In the genomic region with DNA sequence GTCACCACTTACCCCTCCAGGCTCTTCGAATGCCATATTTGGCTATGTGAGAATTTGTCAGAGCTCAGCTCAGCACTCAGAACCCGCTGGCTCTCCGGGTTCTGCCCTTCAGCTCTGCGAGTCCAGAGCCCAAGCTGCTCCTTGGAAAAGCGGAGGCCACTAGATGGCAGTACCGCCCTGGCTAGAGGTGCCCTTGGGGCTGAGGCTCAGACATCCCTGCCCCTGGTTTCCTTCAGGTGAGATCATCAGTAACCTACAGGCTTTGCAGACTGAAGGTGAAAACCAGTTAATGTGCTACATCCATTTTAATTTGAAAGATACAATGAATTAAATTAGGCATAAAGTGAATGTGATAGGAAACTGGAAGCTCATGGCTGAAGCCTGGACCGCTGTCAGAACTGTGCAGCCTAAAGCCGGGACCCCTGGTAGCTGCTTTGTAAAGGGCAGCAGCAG, we compare ENCODE assay signal across 7 cellular contexts.
DNase-seq lines count a peak whose midpoint lies in the region; ATAC-seq and TF ChIP-seq lines count a peak whose summit lies in the region.

No MANE protein-coding gene starts in this region.

- H3K4me3 ChIP-seq in esophagus muscularis mucosa, result no peak overlapping the region

- H3K27ac Mint-ChIP-seq in natural killer cell treated with Interleukin-12 subunit alpha and Interleukin-12 subunit beta and Interleukin-15 and Interleukin-18, amount 100 ng/mL, for 72 hours, result no peak overlapping the region

- H3K9me3 ChIP-seq in esophagus muscularis mucosa, result no peaks in the 10 kb centered on the region

- H3K36me3 ChIP-seq in esophagus muscularis mucosa, result peaks cover 0 to 19% (median 8%) of the 10 kb centered on the region in 4 donors

- peak; percentile 3 for DNase-seq in NCI-H82 treated with DMSO at 0.1 percent for 48 hours (lab: John Stamatoyannopoulos, UW; ENCODE audit: unreplicated experiment)
- peak; percentile 36 for DNase-seq in activated T-cell treated with anti-CD3 and anti-CD28 coated beads for 4 hours
- DNase-seq in esophagus muscularis mucosa (ENCODE audit: extremely low spot score), result no peak
- no peak for DNase-seq in natural killer cell treated with Interleukin-12 subunit alpha and Interleukin-12 subunit beta and Interleukin-15 and Interleukin-18, amount 100 ng/mL, for 72 hours (ENCODE audit: low spot score)
- DNase-seq in stromal cell of bone marrow (ENCODE audit: low read depth), result peak; percentile 32

- TF ChIP-seq EP300 in esophagus muscularis mucosa (IDR thresholded peaks at IDR 0.05), result no peak

- H3K4me1 ChIP-seq in esophagus muscularis mucosa, result peaks cover 0 to 7% (median 0%) of the 10 kb centered on the region in 4 donors

- no peaks in the 10 kb centered on the region for H3K27me3 Mint-ChIP-seq in natural killer cell treated with Interleukin-12 subunit alpha and Interleukin-12 subunit beta and Interleukin-15 and Interleukin-18, amount 100 ng/mL, for 72 hours

- TF ChIP-seq CTCF in GM12872 (IDR thresholded peaks at IDR 0.05; ENCODE audit: insufficient read depth, low read depth, low read length) (peak; percentile 88), esophagus muscularis mucosa (IDR thresholded peaks at IDR 0.05) (peak; percentile 73 to 88 (median 74))

- intact Hi-C loops in esophagus muscularis mucosa (cut with DNase I), result no loop called here

- 30% methylated on average over 8 of the region's 8 CpGs for WGBS in esophagus muscularis mucosa

- H3K4me3 Mint-ChIP-seq in natural killer cell treated with Interleukin-12 subunit alpha and Interleukin-12 subunit beta and Interleukin-15 and Interleukin-18, amount 100 ng/mL, for 72 hours, result no peak overlapping the region

- no peak overlapping the region for H3K27ac ChIP-seq in esophagus muscularis mucosa (replicated peaks in 1 of 4)

- H3K9me3 Mint-ChIP-seq in natural killer cell treated with Interleukin-12 subunit alpha and Interleukin-12 subunit beta and Interleukin-15 and Interleukin-18, amount 100 ng/mL, for 72 hours, result no peaks in the 10 kb centered on the region

- H3K4me1 Mint-ChIP-seq in natural killer cell treated with Interleukin-12 subunit alpha and Interleukin-12 subunit beta and Interleukin-15 and Interleukin-18, amount 100 ng/mL, for 72 hours (ENCODE audit: low read depth in 2 of 2), result no peaks in the 10 kb centered on the region

- no peaks in the 10 kb centered on the region for H3K27me3 ChIP-seq in esophagus muscularis mucosa

- H3K36me3 Mint-ChIP-seq in natural killer cell treated with Interleukin-12 subunit alpha and Interleukin-12 subunit beta and Interleukin-15 and Interleukin-18, amount 100 ng/mL, for 72 hours, result no peaks in the 10 kb centered on the region

- no peak for TF ChIP-seq POLR2A in esophagus muscularis mucosa (IDR thresholded peaks at IDR 0.05; ENCODE audit: low read depth)

- ATAC-seq in HG03354 (IDR thresholded peaks at IDR 0.05; ENCODE audit: poor library complexity, severe bottlenecking, unreplicated experiment), result peak; percentile 62
- ATAC-seq in natural killer cell treated with Interleukin-12 subunit alpha and Interleukin-12 subunit beta and Interleukin-15 and Interleukin-18, amount 100 ng/mL, for 72 hours, result peak; percentile 76

Comparison
In these comparisons a context has a peak if more than half of its experiments do, and no peak if none do; other contexts are left out.
1. DNase-seq: peak in NCI-H82 treated with DMSO at 0.1 percent for 48 hours (single experiment), activated T-cell treated with anti-CD3 and anti-CD28 coated beads for 4 hours (single experiment) and stromal cell of bone marrow (single experiment); none in esophagus muscularis mucosa (single experiment) and natural killer cell treated with Interleukin-12 subunit alpha and Interleukin-12 subunit beta and Interleukin-15 and Interleukin-18, amount 100 ng/mL, for 72 hours (single experiment).